ENCODE assay signal across 2 cellular contexts in the genomic region with DNA sequence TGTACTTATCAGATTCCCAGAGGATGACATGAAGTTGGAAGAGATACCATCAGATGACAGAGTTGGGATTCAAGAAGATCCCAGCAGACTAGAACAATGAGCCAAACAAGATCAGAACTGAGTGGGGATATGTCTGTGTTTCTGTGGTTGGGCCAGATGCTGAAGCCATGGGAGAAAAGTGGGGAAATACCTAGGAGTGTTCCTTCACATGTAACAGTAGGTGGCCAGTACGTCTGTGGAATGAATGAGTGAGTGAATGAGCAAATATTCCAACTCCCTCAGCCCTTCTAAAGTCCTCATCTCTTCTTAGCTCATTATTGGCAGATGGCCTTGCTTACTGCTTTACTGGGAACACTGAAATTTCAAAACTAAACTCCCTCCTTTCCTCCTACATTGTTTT.
TF ChIP-seq lines count a peak whose summit lies in the region.

No MANE protein-coding gene starts in this region.

TF ChIP-seq in SK-N-SH, 30 proteins besides CTCF, POLR2A, EP300 and RAD21:
- TF ChIP-seq FOSL2 (IDR thresholded peaks at IDR 0.05; ENCODE audit: borderline replicate concordance, low read depth) (no peak), JUND (IDR thresholded peaks at IDR 0.05) (no peak), FOXM1 (IDR thresholded peaks at IDR 0.05; ENCODE audit: low read depth) (no peak), GATA2 (CRISPR knock-in tag; IDR thresholded peaks at IDR 0.05) (no peak), MAX (IDR thresholded peaks at IDR 0.05; ENCODE audit: low read depth) (no peak), REST (IDR thresholded peaks at IDR 0.05; ENCODE audit: low read depth, low read length) (no peak), ELF1 (IDR thresholded peaks at IDR 0.05) (no peak), NFIC (IDR thresholded peaks at IDR 0.05; ENCODE audit: borderline replicate concordance) (no peak), POLR2AphosphoS5 (IDR thresholded peaks at IDR 0.05; ENCODE audit: low read depth, low read length) (no peak), USF1 (IDR thresholded peaks at IDR 0.05; ENCODE audit: borderline replicate concordance, low read depth) (no peak), RCOR1 (IDR thresholded peaks at IDR 0.05; ENCODE audit: low read length) (no peak), EZH2phosphoT487 (IDR thresholded peaks at IDR 0.05; ENCODE audit: borderline replicate concordance, low read depth) (no peak), GABPA (IDR thresholded peaks at IDR 0.05; ENCODE audit: low read depth) (no peak), TCF12 (IDR thresholded peaks at IDR 0.05) (no peak), CHD2 (IDR thresholded peaks at IDR 0.05; ENCODE audit: low read length, partially characterized antibody) (no peak), SMC3 (IDR thresholded peaks at IDR 0.05; ENCODE audit: low read depth, low read length) (no peak), YY1 (IDR thresholded peaks at IDR 0.05; ENCODE audit: low read depth) (no peak), PBX3 (IDR thresholded peaks at IDR 0.05) (no peak)
- TF ChIP-seq, protein P1, sequence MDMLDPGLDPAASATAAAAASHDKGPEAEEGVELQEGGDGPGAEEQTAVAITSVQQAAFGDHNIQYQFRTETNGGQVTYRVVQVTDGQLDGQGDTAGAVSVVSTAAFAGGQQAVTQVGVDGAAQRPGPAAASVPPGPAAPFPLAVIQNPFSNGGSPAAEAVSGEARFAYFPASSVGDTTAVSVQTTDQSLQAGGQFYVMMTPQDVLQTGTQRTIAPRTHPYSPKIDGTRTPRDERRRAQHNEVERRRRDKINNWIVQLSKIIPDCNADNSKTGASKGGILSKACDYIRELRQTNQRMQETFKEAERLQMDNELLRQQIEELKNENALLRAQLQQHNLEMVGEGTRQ (IDR thresholded peaks at IDR 0.05; ENCODE audit: borderline replicate concordance, low read depth, low read length) = no peak

TF ChIP-seq in SK-N-SH treated with all-trans-retinoic acid at 6 μM for 48 hours, 23 proteins besides CTCF, POLR2A, EP300 and RAD21:
- TF ChIP-seq CSDC2 (CRISPR knock-in tag; IDR thresholded peaks at IDR 0.05) (no peak), SNAI2 (CRISPR knock-in tag; IDR thresholded peaks at IDR 0.05) (no peak), ZNF70 (CRISPR knock-in tag; IDR thresholded peaks at IDR 0.05) (no peak), TOX (CRISPR knock-in tag; IDR thresholded peaks at IDR 0.05; ENCODE audit: borderline replicate concordance) (no peak), TSHZ2 (CRISPR knock-in tag; IDR thresholded peaks at IDR 0.05) (no peak), GLIS3 (CRISPR knock-in tag; IDR thresholded peaks at IDR 0.05) (no peak), ISL1 (CRISPR knock-in tag; IDR thresholded peaks at IDR 0.05) (no peak), PPARA (CRISPR knock-in tag; IDR thresholded peaks at IDR 0.05; ENCODE audit: borderline replicate concordance) (no peak), BACH2 (CRISPR knock-in tag; IDR thresholded peaks at IDR 0.05; ENCODE audit: borderline replicate concordance) (no peak), RARB (CRISPR knock-in tag; IDR thresholded peaks at IDR 0.05) (no peak), POU6F1 (CRISPR knock-in tag; IDR thresholded peaks at IDR 0.05; ENCODE audit: borderline replicate concordance, low read depth) (no peak), PATZ1 (CRISPR knock-in tag; IDR thresholded peaks at IDR 0.05; ENCODE audit: borderline replicate concordance) (no peak), CREB5 (CRISPR knock-in tag; IDR thresholded peaks at IDR 0.05; ENCODE audit: low read depth) (no peak), ZNF8 (CRISPR knock-in tag; IDR thresholded peaks at IDR 0.05) (no peak), ZFP30 (CRISPR knock-in tag; IDR thresholded peaks at IDR 0.05) (no peak), ESRRG (CRISPR knock-in tag; IDR thresholded peaks at IDR 0.05) (no peak), ZFP3 (CRISPR knock-in tag; IDR thresholded peaks at IDR 0.05) (no peak), TCF4 (CRISPR knock-in tag; IDR thresholded peaks at IDR 0.05; ENCODE audit: borderline replicate concordance) (no peak), ARNTL (CRISPR knock-in tag; IDR thresholded peaks at IDR 0.05; ENCODE audit: borderline replicate concordance, low read depth) (no peak)
- TF ChIP-seq, protein P2, sequence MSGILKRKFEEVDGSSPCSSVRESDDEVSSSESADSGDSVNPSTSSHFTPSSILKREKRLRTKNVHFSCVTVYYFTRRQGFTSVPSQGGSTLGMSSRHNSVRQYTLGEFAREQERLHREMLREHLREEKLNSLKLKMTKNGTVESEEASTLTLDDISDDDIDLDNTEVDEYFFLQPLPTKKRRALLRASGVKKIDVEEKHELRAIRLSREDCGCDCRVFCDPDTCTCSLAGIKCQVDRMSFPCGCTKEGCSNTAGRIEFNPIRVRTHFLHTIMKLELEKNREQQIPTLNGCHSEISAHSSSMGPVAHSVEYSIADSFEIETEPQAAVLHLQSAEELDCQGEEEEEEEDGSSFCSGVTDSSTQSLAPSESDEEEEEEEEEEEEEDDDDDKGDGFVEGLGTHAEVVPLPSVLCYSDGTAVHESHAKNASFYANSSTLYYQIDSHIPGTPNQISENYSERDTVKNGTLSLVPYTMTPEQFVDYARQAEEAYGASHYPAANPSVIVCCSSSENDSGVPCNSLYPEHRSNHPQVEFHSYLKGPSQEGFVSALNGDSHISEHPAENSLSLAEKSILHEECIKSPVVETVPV (CRISPR knock-in tag; IDR thresholded peaks at IDR 0.05) = no peak
